ENCODE assay signal across 1 cellular context in genomic region chr10:72340510-72340895, GRCh38.
TF ChIP-seq lines count a peak whose summit lies in the region.

No MANE protein-coding gene starts in this region.

TF ChIP-seq in GM12878, 131 proteins besides CTCF, POLR2A, EP300 and RAD21 (continued from another document):
- TF ChIP-seq, protein P1, sequence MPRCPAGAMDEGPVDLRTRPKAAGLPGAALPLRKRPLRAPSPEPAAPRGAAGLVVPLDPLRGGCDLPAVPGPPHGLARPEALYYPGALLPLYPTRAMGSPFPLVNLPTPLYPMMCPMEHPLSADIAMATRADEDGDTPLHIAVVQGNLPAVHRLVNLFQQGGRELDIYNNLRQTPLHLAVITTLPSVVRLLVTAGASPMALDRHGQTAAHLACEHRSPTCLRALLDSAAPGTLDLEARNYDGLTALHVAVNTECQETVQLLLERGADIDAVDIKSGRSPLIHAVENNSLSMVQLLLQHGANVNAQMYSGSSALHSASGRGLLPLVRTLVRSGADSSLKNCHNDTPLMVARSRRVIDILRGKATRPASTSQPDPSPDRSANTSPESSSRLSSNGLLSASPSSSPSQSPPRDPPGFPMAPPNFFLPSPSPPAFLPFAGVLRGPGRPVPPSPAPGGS (IDR thresholded peaks at IDR 0.05; ENCODE audit: borderline replicate concordance, insufficient read depth, low read depth, low read length, poor library complexity, severe bottlenecking) = no peak
- TF ChIP-seq HDGF (IDR thresholded peaks at IDR 0.05) (0 out of 2 replicates have a peak, but pooled peaks have one; percentile 73), IKZF1 (conservative IDR thresholded peaks at IDR 0.05) (0 out of 2 replicates have a peak, but pooled peaks have one; percentile 18), E2F4 (IDR thresholded peaks at IDR 0.05; ENCODE audit: low read depth, low read length) (0 out of 2 replicates have a peak, but pooled peaks have one; percentile 19), IRF4 (IDR thresholded peaks at IDR 0.05; ENCODE audit: low read depth, low read length) (0 out of 2 replicates have a peak, but pooled peaks have one; percentile 19), SMARCA5 (IDR thresholded peaks at IDR 0.05) (peak; percentile 66; the same call in 1 of the 2 replicates)
- TF ChIP-seq, protein P2, sequence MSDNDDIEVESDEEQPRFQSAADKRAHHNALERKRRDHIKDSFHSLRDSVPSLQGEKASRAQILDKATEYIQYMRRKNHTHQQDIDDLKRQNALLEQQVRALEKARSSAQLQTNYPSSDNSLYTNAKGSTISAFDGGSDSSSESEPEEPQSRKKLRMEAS (IDR thresholded peaks at IDR 0.05; ENCODE audit: low read depth, low read length) = peak; percentile 50; the same call in 1 of the 2 replicates
- TF ChIP-seq, protein P3, sequence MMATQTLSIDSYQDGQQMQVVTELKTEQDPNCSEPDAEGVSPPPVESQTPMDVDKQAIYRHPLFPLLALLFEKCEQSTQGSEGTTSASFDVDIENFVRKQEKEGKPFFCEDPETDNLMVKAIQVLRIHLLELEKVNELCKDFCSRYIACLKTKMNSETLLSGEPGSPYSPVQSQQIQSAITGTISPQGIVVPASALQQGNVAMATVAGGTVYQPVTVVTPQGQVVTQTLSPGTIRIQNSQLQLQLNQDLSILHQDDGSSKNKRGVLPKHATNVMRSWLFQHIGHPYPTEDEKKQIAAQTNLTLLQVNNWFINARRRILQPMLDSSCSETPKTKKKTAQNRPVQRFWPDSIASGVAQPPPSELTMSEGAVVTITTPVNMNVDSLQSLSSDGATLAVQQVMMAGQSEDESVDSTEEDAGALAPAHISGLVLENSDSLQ (IDR thresholded peaks at IDR 0.05) = peak; percentile 45; the same call in 1 of the 2 replicates
